In the genomic region with DNA sequence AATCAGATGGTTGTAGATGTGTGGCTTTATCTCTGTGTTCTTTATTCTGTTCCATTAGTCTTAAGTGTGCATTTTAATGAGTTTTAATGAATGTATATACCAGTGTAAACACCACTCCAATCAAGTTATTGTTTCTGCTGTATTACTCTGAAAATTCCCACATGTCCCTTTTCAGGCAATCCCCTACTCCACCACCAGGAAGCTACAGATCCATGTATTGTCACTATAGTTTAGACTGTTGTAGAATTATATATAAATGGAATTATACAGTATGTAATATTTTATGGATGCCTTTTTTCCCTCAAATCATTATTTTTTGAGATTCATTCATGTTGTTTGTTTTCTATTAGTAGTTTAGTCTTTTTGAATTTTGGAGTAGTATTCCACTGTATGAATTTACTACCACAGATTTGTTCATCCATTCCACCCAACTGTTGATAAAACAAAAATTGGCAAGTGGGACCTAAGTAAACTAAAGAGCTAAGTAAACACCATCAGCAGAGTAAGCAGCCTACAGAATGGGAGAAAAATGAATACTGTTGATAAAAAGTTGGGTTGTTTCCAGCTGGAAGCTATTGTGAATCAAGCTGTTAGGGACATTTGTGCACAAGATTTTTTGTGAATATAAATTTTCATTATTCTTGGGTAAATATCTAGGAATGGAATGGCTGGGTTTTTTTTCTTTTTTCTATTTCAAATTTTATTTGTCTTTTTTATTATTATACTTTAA, we compare ENCODE assay signal across 1 cellular context.
TF ChIP-seq lines count a peak whose summit lies in the region.

No MANE protein-coding gene starts in this region.

TF ChIP-seq in GM23338, 12 proteins besides CTCF, POLR2A, EP300 and RAD21 (continued from another document):
- TF ChIP-seq ZNF462 (CRISPR knock-in tag; IDR thresholded peaks at IDR 0.05): no peak
- no peak for TF ChIP-seq POLR2AphosphoS5 (IDR thresholded peaks at IDR 0.05; ENCODE audit: low read depth)
- no peak for TF ChIP-seq JUNB (IDR thresholded peaks at IDR 0.05; ENCODE audit: unreplicated experiment)
- TF ChIP-seq ETS1 (IDR thresholded peaks at IDR 0.05): no peak
- no peak for TF ChIP-seq EZH2phosphoT487 (IDR thresholded peaks at IDR 0.05; ENCODE audit: unreplicated experiment)
- TF ChIP-seq, protein P1, sequence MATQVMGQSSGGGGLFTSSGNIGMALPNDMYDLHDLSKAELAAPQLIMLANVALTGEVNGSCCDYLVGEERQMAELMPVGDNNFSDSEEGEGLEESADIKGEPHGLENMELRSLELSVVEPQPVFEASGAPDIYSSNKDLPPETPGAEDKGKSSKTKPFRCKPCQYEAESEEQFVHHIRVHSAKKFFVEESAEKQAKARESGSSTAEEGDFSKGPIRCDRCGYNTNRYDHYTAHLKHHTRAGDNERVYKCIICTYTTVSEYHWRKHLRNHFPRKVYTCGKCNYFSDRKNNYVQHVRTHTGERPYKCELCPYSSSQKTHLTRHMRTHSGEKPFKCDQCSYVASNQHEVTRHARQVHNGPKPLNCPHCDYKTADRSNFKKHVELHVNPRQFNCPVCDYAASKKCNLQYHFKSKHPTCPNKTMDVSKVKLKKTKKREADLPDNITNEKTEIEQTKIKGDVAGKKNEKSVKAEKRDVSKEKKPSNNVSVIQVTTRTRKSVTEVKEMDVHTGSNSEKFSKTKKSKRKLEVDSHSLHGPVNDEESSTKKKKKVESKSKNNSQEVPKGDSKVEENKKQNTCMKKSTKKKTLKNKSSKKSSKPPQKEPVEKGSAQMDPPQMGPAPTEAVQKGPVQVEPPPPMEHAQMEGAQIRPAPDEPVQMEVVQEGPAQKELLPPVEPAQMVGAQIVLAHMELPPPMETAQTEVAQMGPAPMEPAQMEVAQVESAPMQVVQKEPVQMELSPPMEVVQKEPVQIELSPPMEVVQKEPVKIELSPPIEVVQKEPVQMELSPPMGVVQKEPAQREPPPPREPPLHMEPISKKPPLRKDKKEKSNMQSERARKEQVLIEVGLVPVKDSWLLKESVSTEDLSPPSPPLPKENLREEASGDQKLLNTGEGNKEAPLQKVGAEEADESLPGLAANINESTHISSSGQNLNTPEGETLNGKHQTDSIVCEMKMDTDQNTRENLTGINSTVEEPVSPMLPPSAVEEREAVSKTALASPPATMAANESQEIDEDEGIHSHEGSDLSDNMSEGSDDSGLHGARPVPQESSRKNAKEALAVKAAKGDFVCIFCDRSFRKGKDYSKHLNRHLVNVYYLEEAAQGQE (IDR thresholded peaks at IDR 0.05; ENCODE audit: unreplicated experiment): no peak
- TF ChIP-seq EZH2 (IDR thresholded peaks at IDR 0.05; ENCODE audit: low read depth, unreplicated experiment): no peak
